ENCODE assay signal across 25 cellular contexts in genomic region chr21:44347911-44348451, GRCh38. TPM values are rescaled to one million over a fixed set of nuclear protein-coding genes. Genes with fewer than 3 reads are reported as not detected.
DNase-seq lines count a peak whose midpoint lies in the region; ATAC-seq, FAIRE-seq and TF ChIP-seq lines count a peak whose summit lies in the region.
"Had no signal": no experiment of that assay in that cellular context is flagged by ENCODE, and none has a peak within 500 bp of the region (broad histone marks: within the 10 kb centered on the region; RNA-seq: fewer than 3 reads in every experiment).

No MANE protein-coding gene starts in this region.

- ATAC-seq in HepG2, result peak; percentile 16; the same call in 1 of the 3 replicates
- no peak for ATAC-seq in psoas muscle
- ATAC-seq: GM12878; sciatic nerve; SK-N-SH treated with all-trans-retinoic acid at 6 μM for 48 hours; stimulated activated naive CD8-positive, alpha-beta T cell treated with anti-CD3 and anti-CD28 coated beads, Interleukin-15, Interleukin-2, amounts not matched to agents 100 U/mL and 50 U/mL, for 24 hours had no signal

- H2AFZ ChIP-seq in HepG2 (ENCODE audit: low read length), result no peak overlapping the region

- no peak overlapping the region for H3K4me2 ChIP-seq in HepG2 (ENCODE audit: low read depth, low read length)

- in situ Hi-C loops in HepG2 (cut with HindIII; ENCODE audit: extremely low pct_ligation_motif_present, low pct_unique_long_range_greater_than_20kb), result no loop called here

- no peak for TF ChIP-seq RAD21 in HepG2 (CRISPR knock-in tag; IDR thresholded peaks at IDR 0.05)

- no peak for FAIRE-seq in HepG2 (lab: Jason Lieb, UNC)
- FAIRE-seq: frontal cortex, G401.6, GM12878, RCC 7860, urothelium cell line had no signal

- H3K27me3 ChIP-seq in HepG2 (ENCODE audit: control insufficient read depth in 1 of 2, insufficient read depth in 2 of 2, low read length in 2 of 2), result peaks cover 3 to 18% of the 10 kb centered on the region in 2 experiments; a peak in 4 of 5 replicates
- peaks cover 0 to 57% (median 14%) of the 10 kb centered on the region in 3 donors for H3K27me3 ChIP-seq in psoas muscle (ENCODE audit: insufficient read depth in 3 of 3, low read length in 2 of 3)

- CTCF ChIA-PET in HepG2 (lab: Yijun Ruan, JAX; ENCODE audit: low intra/inter-chr PET ratio, low total read pairs), result no interaction called here

- DNase-seq in COLO668 (lab: John Stamatoyannopoulos, UW; ENCODE audit: unreplicated experiment), result peak; percentile 36
- DNase-seq in NCI-H2196 (lab: John Stamatoyannopoulos, UW; ENCODE audit: unreplicated experiment), result peak; percentile 69
- DNase-seq in HepG2 (ENCODE audit: low spot score), result no peak
- DNase-seq in GM10266 (ENCODE audit: extremely low spot score), result no peak
- DNase-seq in stimulated activated naive CD4-positive, alpha-beta T cell (lab: John Stamatoyannopoulos, UW), result no peak
- no peak for DNase-seq in SW 1271 (lab: John Stamatoyannopoulos, UW)
- no peak for DNase-seq in psoas muscle
- DNase-seq: activated CD4-positive, alpha-beta T cell treated with anti-CD3 and anti-CD28 coated beads, Interleukin-2, amount 10 ng/mL, durations not matched to agents 7 days and 5 days; activated CD8-positive, alpha-beta memory T cell treated with anti-CD3 and anti-CD28 coated beads, Interleukin-2, amount 50 U/mL, for 48 hours; activated effector memory CD4-positive, alpha-beta T cell treated with anti-CD3 and anti-CD28 coated beads, Interleukin-2, amount 50 U/mL, for 16 hours; CD8-positive, alpha-beta memory T cell; left ventricle myocardium inferior; NCI-H1930; NCI-H774; stimulated activated naive CD8-positive, alpha-beta T cell treated with anti-CD3 and anti-CD28 coated beads, Interleukin-15, Interleukin-2, amounts not matched to agents 100 U/mL and 50 U/mL, for 24 hours had no signal

- H4K20me1 ChIP-seq in HepG2 (ENCODE audit: insufficient read depth, low read length), result no peaks in the 10 kb centered on the region

- TF ChIP-seq EP300 in HepG2 (IDR thresholded peaks at IDR 0.05; ENCODE audit: low read depth in 2 of 2, low read length in 2 of 2) (no peak), HepG2 (CRISPR knock-in tag; IDR thresholded peaks at IDR 0.05; ENCODE audit: borderline replicate concordance) (no peak)

- H3K4me3 ChIP-seq in HepG2 (replicated peaks in 1 of 3; ENCODE audit: insufficient read depth in 1 of 3, low read depth in 2 of 3, low read length in 3 of 3), result no peak overlapping the region
- no peak overlapping the region for H3K4me3 ChIP-seq in psoas muscle
- H3K4me3 ChIP-seq: GM12878, left ventricle myocardium inferior had no signal

- no peaks in the 10 kb centered on the region for H3K9me3 ChIP-seq in KOPT-K1 (ENCODE audit: insufficient read depth, low read length, poor library complexity, severe bottlenecking)
- H3K9me3 ChIP-seq in HepG2 (ENCODE audit: low read length), result no peaks in the 10 kb centered on the region
- no peaks in the 10 kb centered on the region for H3K9me3 ChIP-seq in psoas muscle
- H3K9me3 ChIP-seq: left ventricle myocardium inferior had no signal

- 39% methylated on average over 6 of the region's 22 CpGs for WGBS in HepG2 (ENCODE audit: low lambda C conversion rate)
- 43 to 52% (median 46%) methylated on average over 21 to 22 of the region's 22 CpGs for WGBS in psoas muscle, 3 donors

- peak overlapping the region; percentile 68 for H3K27ac ChIP-seq in KOPT-K1 (ENCODE audit: low read depth, low read length, poor library complexity, severe bottlenecking)
- no peak overlapping the region for H3K27ac ChIP-seq in HepG2 (ENCODE audit: extremely low read length, insufficient read depth, low read length)
- H3K27ac ChIP-seq in psoas muscle, result no peak overlapping the region
- H3K27ac ChIP-seq: left ventricle myocardium inferior had no signal

- no TSS peak for BruUV-seq in HepG2 (replicated peaks; lab: Mats Ljungman, UMichigan)

- H3K36me3 ChIP-seq in KOPT-K1 (ENCODE audit: insufficient read depth, low read length) (no peaks in the 10 kb centered on the region), HepG2 (replicated peaks in 1 of 2; ENCODE audit: control insufficient read depth in 1 of 2, insufficient read depth in 2 of 2, low read length in 2 of 2) (no peaks in the 10 kb centered on the region), psoas muscle (ENCODE audit: insufficient read depth in 1 of 2, low read depth in 1 of 2) (no peaks in the 10 kb centered on the region)
- H3K36me3 ChIP-seq: left ventricle myocardium inferior had no signal

- peaks cover 11% of the 10 kb centered on the region for H3K4me1 ChIP-seq in HepG2 (ENCODE audit: insufficient read depth, low read length)
- H3K4me1 ChIP-seq in psoas muscle, result no peaks in the 10 kb centered on the region

- no peak for TF ChIP-seq POLR2A in HepG2 (IDR thresholded peaks at IDR 0.05; ENCODE audit: insufficient read depth in 1 of 2, low read depth in 2 of 2, low read length in 2 of 2)

- intact Hi-C loops in HepG2 (cut with micrococcal nuclease; ENCODE audit: unreplicated experiment) (no loop called here), psoas muscle (cut with DNase I) (no loop called here)

- no peak for TF ChIP-seq CTCF in HepG2 (CRISPR knock-in tag; IDR thresholded peaks at IDR 0.05)
- TF ChIP-seq CTCF in GM10266 (IDR thresholded peaks at IDR 0.05; ENCODE audit: control insufficient read depth, insufficient read depth, low read depth, missing control alignments), result no peak
- TF ChIP-seq CTCF in psoas muscle (IDR thresholded peaks at IDR 0.05), result no peak

- POLR2A ChIA-PET in HepG2 (lab: Yijun Ruan, JAX), result no interaction called here

- H3K79me2 ChIP-seq in HepG2 (ENCODE audit: insufficient read depth, low read length), result no peaks in the 10 kb centered on the region

- H3K9ac ChIP-seq in HepG2 (ENCODE audit: insufficient read depth, low read depth, low read length), result no peak overlapping the region

RNA-seq across cellular contexts. Expression of gene TRPM2, which starts 5.4 kb away (rescaled TPM):
- total RNA-seq in HepG2 (2016; rRNA removed; fragmentation: Illumina TruSeq; extraction: Trizol) (0.07 TPM in 1 of 2 replicates, not detected in the other), psoas muscle (1 to 10 TPM in 1 of 4 donors, under 1 TPM in 3; 0.69 to 1.7 (median 0.84) TPM)
- not detected in 2 replicates for total RNA-seq in HepG2 (2016; cell fraction: cytosol; rRNA removed; fragmentation: Illumina TruSeq; extraction: Trizol; ENCODE audit: low read depth)
- total RNA-seq in HepG2 (2016; cell fraction: insoluble cytoplasmic fraction; rRNA removed; fragmentation: Illumina TruSeq; extraction: Trizol), result 0.09 TPM in 1 of 2 replicates, not detected in the other
- total RNA-seq in HepG2 (2016; cell fraction: membrane; rRNA removed; fragmentation: Illumina TruSeq; extraction: Trizol), result 0.14 TPM in 1 of 2 replicates, not detected in the other
- not detected in 2 replicates for total RNA-seq in HepG2 (2016; cell fraction: nucleus; rRNA removed; fragmentation: Illumina TruSeq; extraction: Trizol)
- polyA plus RNA-seq in HepG2 (2011; rRNA removed) (0.09 and 0.20 TPM in 2 replicates), psoas muscle (under 1 TPM; 0.08 to 0.76 (median 0.31) TPM)
- 0.05 and 0.06 TPM in 2 replicates for polyA plus RNA-seq in HepG2 (2011; cell fraction: cytosol; rRNA removed)
- polyA plus RNA-seq in HepG2 (2011; cell fraction: nucleus; rRNA removed), result 0.37 and 0.55 TPM in 2 replicates
- 0.27 and 0.31 TPM in 2 replicates for polyA plus RNA-seq in HepG2 (2012)
- 0.08 TPM in 1 of 2 replicates, not detected in the other for polyA plus RNA-seq in HepG2 (2016; cell fraction: cytosol; fragmentation: Illumina TruSeq; extraction: Trizol; ENCODE audit: low read depth)
- polyA plus RNA-seq in HepG2 (2016; cell fraction: insoluble cytoplasmic fraction; fragmentation: Illumina TruSeq; extraction: Trizol; ENCODE audit: low read depth), result 0.14 TPM in 1 of 2 replicates, not detected in the other
- polyA plus RNA-seq in HepG2 (2016; cell fraction: membrane; fragmentation: Illumina TruSeq; extraction: Trizol; ENCODE audit: low read depth), result 0.18 TPM in 1 of 2 replicates, not detected in the other
- polyA plus RNA-seq in HepG2 (2016; cell fraction: nucleus; fragmentation: Illumina TruSeq; extraction: Trizol; ENCODE audit: insufficient read depth, low read depth), result 0.11 and 0.37 TPM in 2 replicates
- polyA minus RNA-seq in HepG2 (2011; rRNA and poly(A)+ RNA removed; ENCODE audit: low replicate concordance), result 0.02 and 11.4 TPM in 2 replicates
- 0.70 TPM in 1 of 2 replicates, not detected in the other for polyA minus RNA-seq in HepG2 (2011; cell fraction: cytosol; rRNA and poly(A)+ RNA removed)
- polyA minus RNA-seq in HepG2 (2011; cell fraction: nucleus; rRNA and poly(A)+ RNA removed), result 0.26 and 0.50 TPM in 2 replicates
- total RNA-seq: LHCN-M2, osteocyte had no signal

RNA-seq across cellular contexts. Expression of gene CFAP410, which starts 8.8 kb away (rescaled TPM):
- 13.1 and 20.1 TPM in 2 replicates for total RNA-seq in HepG2 (2016; rRNA removed; fragmentation: Illumina TruSeq; extraction: Trizol)
- total RNA-seq in HepG2 (2016; cell fraction: cytosol; rRNA removed; fragmentation: Illumina TruSeq; extraction: Trizol; ENCODE audit: low read depth), result 16.2 and 18.7 TPM in 2 replicates
- 11.7 and 23.2 TPM in 2 replicates for total RNA-seq in HepG2 (2016; cell fraction: insoluble cytoplasmic fraction; rRNA removed; fragmentation: Illumina TruSeq; extraction: Trizol)
- total RNA-seq in HepG2 (2016; cell fraction: membrane; rRNA removed; fragmentation: Illumina TruSeq; extraction: Trizol), result 22.7 and 31.0 TPM in 2 replicates
- 15.4 and 16.3 TPM in 2 replicates for total RNA-seq in HepG2 (2016; cell fraction: nucleus; rRNA removed; fragmentation: Illumina TruSeq; extraction: Trizol)
- 8.0 and 13.1 TPM in 2 replicates for polyA plus RNA-seq in HepG2 (2011; rRNA removed)
- 6.8 and 14.6 TPM in 2 replicates for polyA plus RNA-seq in HepG2 (2011; cell fraction: cytosol; rRNA removed)
- polyA plus RNA-seq in HepG2 (2011; cell fraction: nucleus; rRNA removed), result 84.7 and 108 TPM in 2 replicates
- polyA plus RNA-seq in HepG2 (2012), result 7.4 and 9.9 TPM in 2 replicates
- polyA plus RNA-seq in HepG2 (2016; cell fraction: cytosol; fragmentation: Illumina TruSeq; extraction: Trizol; ENCODE audit: low read depth), result 17.7 and 23.4 TPM in 2 replicates
- 12.0 and 13.3 TPM in 2 replicates for polyA plus RNA-seq in HepG2 (2016; cell fraction: insoluble cytoplasmic fraction; fragmentation: Illumina TruSeq; extraction: Trizol; ENCODE audit: low read depth)
- 19.5 and 21.9 TPM in 2 replicates for polyA plus RNA-seq in HepG2 (2016; cell fraction: membrane; fragmentation: Illumina TruSeq; extraction: Trizol; ENCODE audit: low read depth)
- 26.7 and 31.2 TPM in 2 replicates for polyA plus RNA-seq in HepG2 (2016; cell fraction: nucleus; fragmentation: Illumina TruSeq; extraction: Trizol; ENCODE audit: insufficient read depth, low read depth)
- 3.6 and 9.9 TPM in 2 replicates for polyA minus RNA-seq in HepG2 (2011; rRNA and poly(A)+ RNA removed; ENCODE audit: low replicate concordance)
- polyA minus RNA-seq in HepG2 (2011; cell fraction: cytosol; rRNA and poly(A)+ RNA removed), result 3.6 and 4.5 TPM in 2 replicates
- polyA minus RNA-seq in HepG2 (2011; cell fraction: nucleus; rRNA and poly(A)+ RNA removed), result 13.3 and 17.1 TPM in 2 replicates
- 10 to 100 TPM in 2 of 4 donors, 1 to 10 TPM in 2; 8.3 to 10.5 (median 9.7) TPM for total RNA-seq in psoas muscle
- 10 to 100 TPM in 2 of 3 donors, 1 to 10 TPM in 1; 9.9 to 13.7 (median 10.1) TPM for polyA plus RNA-seq in psoas muscle

RNA-seq across cellular contexts. Expression of gene PFKL, which starts 48.1 kb away (rescaled TPM):
- 87.6 and 106 TPM in 2 replicates for total RNA-seq in HepG2 (2016; rRNA removed; fragmentation: Illumina TruSeq; extraction: Trizol)
- 13.9 and 14.6 TPM in 2 replicates for total RNA-seq in HepG2 (2016; cell fraction: cytosol; rRNA removed; fragmentation: Illumina TruSeq; extraction: Trizol; ENCODE audit: low read depth)
- total RNA-seq in HepG2 (2016; cell fraction: insoluble cytoplasmic fraction; rRNA removed; fragmentation: Illumina TruSeq; extraction: Trizol), result 76.5 and 112 TPM in 2 replicates
- 27.9 TPM in 2 replicates for total RNA-seq in HepG2 (2016; cell fraction: membrane; rRNA removed; fragmentation: Illumina TruSeq; extraction: Trizol)
- total RNA-seq in HepG2 (2016; cell fraction: nucleus; rRNA removed; fragmentation: Illumina TruSeq; extraction: Trizol), result 51.1 and 56.0 TPM in 2 replicates
- polyA plus RNA-seq in HepG2 (2011; rRNA removed), result 92.8 and 113 TPM in 2 replicates
- polyA plus RNA-seq in HepG2 (2011; cell fraction: cytosol; rRNA removed), result 71.8 and 109 TPM in 2 replicates
- 444 and 640 TPM in 2 replicates for polyA plus RNA-seq in HepG2 (2011; cell fraction: nucleus; rRNA removed)
- polyA plus RNA-seq in HepG2 (2012), result 83.1 and 108 TPM in 2 replicates
- 10.0 and 11.5 TPM in 2 replicates for polyA plus RNA-seq in HepG2 (2016; cell fraction: cytosol; fragmentation: Illumina TruSeq; extraction: Trizol; ENCODE audit: low read depth)
- 69.5 and 87.4 TPM in 2 replicates for polyA plus RNA-seq in HepG2 (2016; cell fraction: insoluble cytoplasmic fraction; fragmentation: Illumina TruSeq; extraction: Trizol; ENCODE audit: low read depth)
- 16.7 and 19.2 TPM in 2 replicates for polyA plus RNA-seq in HepG2 (2016; cell fraction: membrane; fragmentation: Illumina TruSeq; extraction: Trizol; ENCODE audit: low read depth)
- 107 and 115 TPM in 2 replicates for polyA plus RNA-seq in HepG2 (2016; cell fraction: nucleus; fragmentation: Illumina TruSeq; extraction: Trizol; ENCODE audit: insufficient read depth, low read depth)
- 90.7 and 203 TPM in 2 replicates for polyA minus RNA-seq in HepG2 (2011; rRNA and poly(A)+ RNA removed; ENCODE audit: low replicate concordance)
- 72.1 and 83.6 TPM in 2 replicates for polyA minus RNA-seq in HepG2 (2011; cell fraction: cytosol; rRNA and poly(A)+ RNA removed)
- polyA minus RNA-seq in HepG2 (2011; cell fraction: nucleus; rRNA and poly(A)+ RNA removed), result 51.9 and 52.8 TPM in 2 replicates
- 10 to 100 TPM; 17.8 to 33.6 (median 27.7) TPM for total RNA-seq in psoas muscle
- 10 to 100 TPM in 2 of 3 donors, 1 to 10 TPM in 1; 9.2 to 21.2 (median 13.7) TPM for polyA plus RNA-seq in psoas muscle

Comparison
In these comparisons a context has a peak if more than half of its experiments do, and no peak if none do; other contexts are left out.
1. DNase-seq: peak in COLO668 (single experiment) and NCI-H2196 (single experiment); none in HepG2 (single experiment), GM10266 (single experiment), stimulated activated naive CD4-positive, alpha-beta T cell (0 of 6), SW 1271 (0 of 2) and psoas muscle (0 of 2).